10 cellular contexts compared by ENCODE assay signal in the genomic region with DNA sequence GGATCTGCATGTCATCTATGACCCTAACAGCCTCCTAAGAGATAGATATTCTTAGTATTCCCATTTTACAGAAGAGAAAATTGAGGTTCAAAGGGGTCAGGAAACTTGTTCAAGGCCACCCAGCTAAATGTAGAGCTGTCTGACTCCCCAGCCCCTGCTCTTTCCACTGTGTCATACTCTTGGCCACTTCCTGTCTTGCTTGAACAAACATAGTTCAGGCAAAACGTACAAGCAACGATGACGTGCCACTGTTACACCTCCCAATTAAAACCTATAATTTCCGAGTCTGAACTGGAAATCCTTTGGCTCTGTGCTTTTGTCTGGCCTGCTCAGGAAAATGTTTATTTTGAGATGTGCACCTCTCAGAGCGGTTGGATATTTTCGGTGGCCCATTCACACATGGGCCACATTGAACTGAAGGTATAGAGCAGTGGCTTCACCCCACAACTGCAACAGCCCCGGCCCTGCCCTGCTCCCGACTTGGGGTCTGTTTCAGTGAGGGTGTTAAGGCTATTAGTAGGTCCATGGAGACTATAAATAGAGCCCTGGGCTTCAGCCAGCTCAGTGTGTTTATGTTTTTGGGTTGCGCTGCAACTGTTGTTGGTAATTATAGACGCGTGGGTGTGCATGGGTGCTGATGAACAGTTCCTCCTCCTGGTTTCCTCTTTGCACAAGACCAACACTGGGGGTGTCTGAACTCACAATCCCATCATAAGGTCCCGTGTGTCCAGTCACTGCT.
DNase-seq lines count a peak whose midpoint lies in the region; ATAC-seq and TF ChIP-seq lines count a peak whose summit lies in the region.
"Had no signal": no experiment of that assay in that cellular context is flagged by ENCODE, and none has a peak within 500 bp of the region (broad histone marks: within the 10 kb centered on the region; RNA-seq: fewer than 3 reads in every experiment).

No MANE protein-coding gene starts in this region.

- no peaks in the 10 kb centered on the region for H3K36me3 ChIP-seq in GM23248 (ENCODE audit: low read depth)

- no peaks in the 10 kb centered on the region for H3K9me3 ChIP-seq in GM23248 (ENCODE audit: low read depth)

- H3K9me3 Mint-ChIP-seq in activated T-cell treated with anti-CD3 and anti-CD28 coated beads, Interleukin-2, amount 50 U/mL, for 24 hours: peaks cover 4% of the 10 kb centered on the region
- H3K9me3 Mint-ChIP-seq in memory B cell: peaks cover 2% of the 10 kb centered on the region

- no peaks in the 10 kb centered on the region for H3K9me2 ChIP-seq in GM23248 (ENCODE audit: insufficient read depth)

- no peaks in the 10 kb centered on the region for H3K27me3 ChIP-seq in GM23248 (replicated peaks; ENCODE audit: insufficient read depth)

- peaks cover 23% of the 10 kb centered on the region for H3K4me1 Mint-ChIP-seq in activated T-cell treated with anti-CD3 and anti-CD28 coated beads, Interleukin-2, amount 50 U/mL, for 24 hours (ENCODE audit: low read depth)
- H3K4me1 Mint-ChIP-seq in memory B cell: peaks cover 29% of the 10 kb centered on the region

- no peak overlapping the region for H3K9ac ChIP-seq in GM23248

- in situ Hi-C loops in GM23248 (cut with MboI): no loop called here

- peak; percentile 78 for ATAC-seq in GM21619 (IDR thresholded peaks at IDR 0.05; ENCODE audit: unreplicated experiment)
- peak; percentile 83 for ATAC-seq in memory B cell (ENCODE audit: low read depth)
- ATAC-seq: HCT116 had no signal

- H3K4me1 ChIP-seq in GM23248 (ENCODE audit: insufficient read depth): peaks cover 5% of the 10 kb centered on the region

- no peaks in the 10 kb centered on the region for H3K36me3 Mint-ChIP-seq in activated T-cell treated with anti-CD3 and anti-CD28 coated beads, Interleukin-2, amount 50 U/mL, for 24 hours (ENCODE audit: low read depth)
- H3K36me3 Mint-ChIP-seq in memory B cell: peaks cover 2% of the 10 kb centered on the region

- H3K4me3 ChIP-seq in GM12864 (ENCODE audit: low read depth, low read length) (peak overlapping the region; percentile 4; the same call in 1 of the 2 replicates), GM23248 (no peak overlapping the region)
- H3K4me3 ChIP-seq: skin epidermis had no signal

- H3K27me3 Mint-ChIP-seq in activated T-cell treated with anti-CD3 and anti-CD28 coated beads, Interleukin-2, amount 50 U/mL, for 24 hours: no peaks in the 10 kb centered on the region
- H3K27me3 Mint-ChIP-seq in memory B cell: no peaks in the 10 kb centered on the region

- WGBS in GM23248 (ENCODE audit: low coverage in 1 of 2, low lambda C conversion rate in 2 of 2, missing lambda C conversion rate in 2 of 2), 2 experiments: 84 to 85% methylated on average over 12 of the region's 12 CpGs

- H3K27ac Mint-ChIP-seq in activated T-cell treated with anti-CD3 and anti-CD28 coated beads, Interleukin-2, amount 50 U/mL, for 24 hours: peak overlapping the region; percentile 63
- H3K27ac Mint-ChIP-seq in memory B cell: peak overlapping the region; percentile 99

- no peak overlapping the region for H3K4me2 ChIP-seq in GM23248 (ENCODE audit: unreplicated experiment)

- peak overlapping the region; percentile 3 for H3K4me3 Mint-ChIP-seq in activated T-cell treated with anti-CD3 and anti-CD28 coated beads, Interleukin-2, amount 50 U/mL, for 24 hours
- peak overlapping the region; percentile 83 for H3K4me3 Mint-ChIP-seq in memory B cell

- no peak overlapping the region for H2AFZ ChIP-seq in GM23248

- no peaks in the 10 kb centered on the region for H3K79me2 ChIP-seq in GM23248 (ENCODE audit: insufficient read depth)

- no peaks in the 10 kb centered on the region for H4K20me1 ChIP-seq in GM23248 (ENCODE audit: insufficient read depth)

- DNase-seq in GM12864 (ENCODE audit: low read depth) (peak; percentile 86), Kasumi-1 (lab: John Stamatoyannopoulos, UW) (peak; percentile 80 to 85), memory B cell (ENCODE audit: low spot score in 2 of 2) (peak; percentile 56 to 65), epidermal melanocyte (ENCODE audit: insufficient read length, low spot score) (no peak), NCI-H1105 (lab: John Stamatoyannopoulos, UW) (no peak), GM23248 (no peak)
- no peak for DNase-seq in activated T-cell treated with anti-CD3 and anti-CD28 coated beads, Interleukin-2, amount 50 U/mL, for 24 hours

- no peak for TF ChIP-seq CTCF in GM12864 (IDR thresholded peaks at IDR 0.05; ENCODE audit: low read depth, low read length, missing control alignments)

- H3F3A ChIP-seq in GM23248 (ENCODE audit: insufficient read depth): peaks cover 16% of the 10 kb centered on the region; the same call in 1 of the 2 replicates

- H3K27ac ChIP-seq in GM23248: no peak overlapping the region

Comparison
In these comparisons a context has a peak if more than half of its experiments do, and no peak if none do; other contexts are left out.
1. DNase-seq: peak in GM12864 (single experiment), Kasumi-1 (2 of 2) and memory B cell (2 of 2); none in activated T-cell treated with anti-CD3 and anti-CD28 coated beads, Interleukin-2, amount 50 U/mL, for 24 hours (single experiment), epidermal melanocyte (single experiment), NCI-H1105 (single experiment) and GM23248 (single experiment).